12 cellular contexts compared by ENCODE assay signal in genomic region chr1:75765697-75766355, GRCh38. TPM values are rescaled to one million over a fixed set of nuclear protein-coding genes. Genes with fewer than 3 reads are reported as not detected.
DNase-seq lines count a peak whose midpoint lies in the region; ATAC-seq, FAIRE-seq and TF ChIP-seq lines count a peak whose summit lies in the region.
"Had no signal": no experiment of that assay in that cellular context is flagged by ENCODE, and none has a peak within 500 bp of the region (broad histone marks: within the 10 kb centered on the region; RNA-seq: fewer than 3 reads in every experiment).

No MANE protein-coding gene starts in this region.

- H3K4me2 ChIP-seq in endothelial cell of umbilical vein (ENCODE audit: insufficient read depth, low read length), result peak overlapping the region; percentile 87
- H3K4me2 ChIP-seq in osteoblast (ENCODE audit: insufficient read depth, low read length), result peak overlapping the region; percentile 63

- CTCF ChIA-PET in Panc1 (lab: Charles Lee) (interaction anchor here (0.7 kb wide), 1 partner anchor 615 kb away, joined by 5 read pairs; no protein-coding TSS in a partner anchor), endothelial cell of umbilical vein (lab: Charles Lee) (interaction anchor here (0.7 kb wide), 1 partner anchor 13 kb away, joined by 3 read pairs; no protein-coding TSS in a partner anchor)

- H4K20me1 ChIP-seq in endothelial cell of umbilical vein (replicated peaks; ENCODE audit: control insufficient read depth, extremely low read depth, insufficient read depth, low read length) (no peaks in the 10 kb centered on the region), osteoblast (ENCODE audit: insufficient read depth, low read length) (no peaks in the 10 kb centered on the region)

- H3K27ac ChIP-seq in Panc1 (ENCODE audit: low read length) (no peak overlapping the region), endothelial cell of umbilical vein (ENCODE audit: insufficient read depth, low read depth, low read length) (peak overlapping the region; percentile 86), osteoblast (ENCODE audit: low read depth, low read length) (peak overlapping the region; percentile 60), vagina (no peak overlapping the region)
- H3K27ac ChIP-seq: heart left ventricle had no signal

- no peak for TF ChIP-seq POLR2A in endothelial cell of umbilical vein (IDR thresholded peaks at IDR 0.05; ENCODE audit: low read depth, low read length)
- no peak for TF ChIP-seq POLR2A in vagina (IDR thresholded peaks at IDR 0.05)

- DNase-seq in COLO829 (ENCODE audit: low spot score) (peak; percentile 29), Panc1 (ENCODE audit: low read depth, low spot score) (peak; percentile 47), endothelial cell of umbilical vein (ENCODE audit: low read depth, low spot score) (peak; percentile 78), osteoblast (ENCODE audit: insufficient read length, low spot score, missing footprints) (peak; percentile 49), vagina (ENCODE audit: extremely low spot score in 2 of 2) (no peak), GM20000 (ENCODE audit: low spot score) (no peak), HuH-7 (ENCODE audit: low spot score) (no peak), GDM1 (lab: John Stamatoyannopoulos, UW) (no peak)
- DNase-seq: heart left ventricle, NCI-H2081, OCI-M1 had no signal

- in situ Hi-C loops in Panc1 (cut with HindIII; ENCODE audit: low pct_unique_long_range_greater_than_20kb, low sequenced_read_pairs), result no loop called here

- H3K79me2 ChIP-seq in endothelial cell of umbilical vein (ENCODE audit: control insufficient read depth, insufficient read depth, low read length), result no peaks in the 10 kb centered on the region
- no peaks in the 10 kb centered on the region for H3K79me2 ChIP-seq in osteoblast (ENCODE audit: insufficient read depth, low read length)

- H3K9me3 ChIP-seq in Panc1 (ENCODE audit: control insufficient read depth, insufficient read depth, low read depth, low read length) (no peaks in the 10 kb centered on the region), endothelial cell of umbilical vein (replicated peaks; ENCODE audit: control insufficient read depth, insufficient read depth, low read length) (no peaks in the 10 kb centered on the region), osteoblast (ENCODE audit: low read depth, low read length) (no peaks in the 10 kb centered on the region), vagina (no peaks in the 10 kb centered on the region)
- H3K9me3 ChIP-seq: heart left ventricle had no signal

- H3K4me1 ChIP-seq in Panc1 (ENCODE audit: control insufficient read depth, insufficient read depth, low read length), result no peaks in the 10 kb centered on the region
- peaks cover 14% of the 10 kb centered on the region for H3K4me1 ChIP-seq in endothelial cell of umbilical vein (ENCODE audit: control insufficient read depth, extremely low read depth, insufficient read depth, low read length)
- H3K4me1 ChIP-seq in osteoblast (ENCODE audit: insufficient read depth, low read length), result peaks cover 14% of the 10 kb centered on the region
- no peaks in the 10 kb centered on the region for H3K4me1 ChIP-seq in vagina
- H3K4me1 ChIP-seq: heart left ventricle had no signal

- peak; percentile 54 for FAIRE-seq in endothelial cell of umbilical vein (lab: Jason Lieb, UNC)

- no peak overlapping the region for H3K4me3 ChIP-seq in Panc1 (ENCODE audit: low read depth in 2 of 2, low read length in 2 of 2)
- peak overlapping the region in 1 of 3 experiments; percentile 27 for H3K4me3 ChIP-seq in endothelial cell of umbilical vein (replicated peaks in 1 of 3; ENCODE audit: insufficient read depth in 1 of 3, low read depth in 1 of 3, low read length in 3 of 3)
- peak overlapping the region; percentile 11 for H3K4me3 ChIP-seq in osteoblast (ENCODE audit: insufficient read depth, low read length)
- no peak overlapping the region for H3K4me3 ChIP-seq in vagina
- H3K4me3 ChIP-seq: heart left ventricle, skin epidermis had no signal

- BruUV-seq in Panc1 (replicated peaks; lab: Mats Ljungman, UMichigan) (no TSS peak), endothelial cell of umbilical vein (replicated peaks; lab: Mats Ljungman, UMichigan) (TSS peak; percentile 98)

- H2AFZ ChIP-seq in endothelial cell of umbilical vein (ENCODE audit: low read depth, low read length) (no peak overlapping the region), osteoblast (ENCODE audit: low read length) (peak overlapping the region; percentile 36)

- H3K27me3 ChIP-seq in Panc1 (ENCODE audit: control insufficient read depth, insufficient read depth, low read length), result no peaks in the 10 kb centered on the region
- no peaks in the 10 kb centered on the region for H3K27me3 ChIP-seq in endothelial cell of umbilical vein (ENCODE audit: control insufficient read depth in 2 of 2, insufficient read depth in 2 of 2, low read length in 2 of 2)
- no peaks in the 10 kb centered on the region for H3K27me3 ChIP-seq in osteoblast (ENCODE audit: insufficient read depth, low read length)
- no peaks in the 10 kb centered on the region for H3K27me3 ChIP-seq in vagina
- H3K27me3 ChIP-seq: heart left ventricle had no signal

- H3K36me3 ChIP-seq in Panc1 (ENCODE audit: control insufficient read depth, insufficient read depth, low read length) (no peaks in the 10 kb centered on the region), endothelial cell of umbilical vein (ENCODE audit: control insufficient read depth in 2 of 2, extremely low read depth in 1 of 2, insufficient read depth in 2 of 2, low read length in 2 of 2) (no peaks in the 10 kb centered on the region), osteoblast (ENCODE audit: insufficient read depth, low read length) (no peaks in the 10 kb centered on the region), vagina (no peaks in the 10 kb centered on the region)

- ATAC-seq in Panc1, result peak; percentile 70; the same call in 1 of the 2 replicates

- H3K9ac ChIP-seq in endothelial cell of umbilical vein (replicated peaks; ENCODE audit: extremely low read depth, insufficient read depth, low read length), result peak overlapping the region; percentile 34

- intact Hi-C loops in Panc1 (cut with micrococcal nuclease; ENCODE audit: unreplicated experiment) (no loop called here), endothelial cell of umbilical vein (cut with micrococcal nuclease) (loop anchor here (1.0 to 2.0 kb wide), 2 partner anchors 20 to 41 kb away; partner anchors contain the start of genes ACADM and RABGGTB), vagina (cut with DNase I) (no loop called here)

- no peak for TF ChIP-seq CTCF in Panc1 (IDR thresholded peaks at IDR 0.05)
- no peak for TF ChIP-seq CTCF in endothelial cell of umbilical vein (IDR thresholded peaks at IDR 0.05; ENCODE audit: extremely low read depth in 1 of 2, insufficient read depth in 1 of 2, low read depth in 1 of 2, low read length in 2 of 2)
- no peak for TF ChIP-seq CTCF in osteoblast (IDR thresholded peaks at IDR 0.05; ENCODE audit: extremely low read depth, low read depth, low read length)
- TF ChIP-seq CTCF in vagina (IDR thresholded peaks at IDR 0.05), result no peak
- TF ChIP-seq CTCF in GM20000 (IDR thresholded peaks at IDR 0.05; ENCODE audit: extremely low read depth, missing control alignments), result no peak

- dilution Hi-C loops in endothelial cell of umbilical vein (cut with MboI; ENCODE audit: extremely low pct_ligation_motif_present, low sequenced_read_pairs), result no loop called here

- POLR2A ChIA-PET in Panc1 (lab: Charles Lee), result no interaction called here
- POLR2A ChIA-PET in endothelial cell of umbilical vein (lab: Charles Lee), result interaction anchor here (0.6 to 1.2 kb wide), 2 partner anchors 20 to 96 kb away, joined by 3 to 4 read pairs; no protein-coding TSS in a partner anchor

- H3K9me1 ChIP-seq in endothelial cell of umbilical vein (replicated peaks; ENCODE audit: control insufficient read depth, extremely low read depth, insufficient read depth, low read length), result no peaks in the 10 kb centered on the region

RNA-seq across cellular contexts. Expression of gene RABGGTB, which starts 20.2 kb away (rescaled TPM):
- 77.9 TPM for total RNA-seq in Panc1 (2021; ENCODE audit: unreplicated experiment)
- 27.3 TPM for polyA plus RNA-seq in Panc1 (2012; ENCODE audit: insufficient read length)
- 103 and 114 TPM in 2 replicates for total RNA-seq in endothelial cell of umbilical vein
- 51.4 and 78.2 TPM in 2 replicates for polyA plus RNA-seq in endothelial cell of umbilical vein
- polyA plus RNA-seq in endothelial cell of umbilical vein (2011; cell fraction: cytosol; rRNA removed), result 55.7 and 56.9 TPM in 2 replicates
- polyA plus RNA-seq in endothelial cell of umbilical vein (2011; cell fraction: nucleus; rRNA removed), result 237 and 375 TPM in 2 replicates
- 125 and 132 TPM in 2 replicates for polyA plus RNA-seq in endothelial cell of umbilical vein (2012)
- polyA minus RNA-seq in endothelial cell of umbilical vein, result 97.6 and 132 TPM in 2 replicates
- 72.2 TPM for polyA minus RNA-seq in endothelial cell of umbilical vein (2011; cell fraction: cytosol; rRNA and poly(A)+ RNA removed)
- 180 and 255 TPM in 2 replicates for polyA minus RNA-seq in endothelial cell of umbilical vein (2011; cell fraction: nucleus; rRNA and poly(A)+ RNA removed)
- total RNA-seq in osteoblast, result 66.0 and 76.0 TPM in 2 replicates
- total RNA-seq in vagina, result 58.2 TPM

RNA-seq across cellular contexts. Expression of gene MSH4, which starts 30.9 kb away (rescaled TPM):
- total RNA-seq in Panc1 (2021; ENCODE audit: unreplicated experiment) (0.26 TPM), endothelial cell of umbilical vein (0.09 and 0.29 TPM in 2 replicates), osteoblast (under 0.01 and 0.29 TPM in 2 replicates), vagina (0.25 TPM)
- not detected for polyA plus RNA-seq in Panc1 (2012; ENCODE audit: insufficient read length)
- polyA plus RNA-seq in endothelial cell of umbilical vein, result 0.01 TPM in 1 of 2 replicates, not detected in the other
- 0.03 TPM in 1 of 2 replicates, not detected in the other for polyA plus RNA-seq in endothelial cell of umbilical vein (2011; cell fraction: cytosol; rRNA removed)
- polyA plus RNA-seq in endothelial cell of umbilical vein (2011; cell fraction: nucleus; rRNA removed), result 0.20 and 0.27 TPM in 2 replicates
- polyA plus RNA-seq in endothelial cell of umbilical vein (2012), result not detected in 2 replicates
- polyA minus RNA-seq in endothelial cell of umbilical vein, result 0.07 TPM in 1 of 2 replicates, not detected in the other
- not detected for polyA minus RNA-seq in endothelial cell of umbilical vein (2011; cell fraction: cytosol; rRNA and poly(A)+ RNA removed)
- polyA minus RNA-seq in endothelial cell of umbilical vein (2011; cell fraction: nucleus; rRNA and poly(A)+ RNA removed), result 0.53 and 0.58 TPM in 2 replicates

RNA-seq across cellular contexts. Expression of gene ACADM, which starts 41.3 kb away (rescaled TPM):
- 57.2 TPM for total RNA-seq in Panc1 (2021; ENCODE audit: unreplicated experiment)
- 60.2 TPM for polyA plus RNA-seq in Panc1 (2012; ENCODE audit: insufficient read length)
- 32.5 and 40.4 TPM in 2 replicates for total RNA-seq in endothelial cell of umbilical vein
- 6.1 and 10.8 TPM in 2 replicates for polyA plus RNA-seq in endothelial cell of umbilical vein
- 17.0 and 17.2 TPM in 2 replicates for polyA plus RNA-seq in endothelial cell of umbilical vein (2011; cell fraction: cytosol; rRNA removed)
- 19.8 and 26.5 TPM in 2 replicates for polyA plus RNA-seq in endothelial cell of umbilical vein (2011; cell fraction: nucleus; rRNA removed)
- polyA plus RNA-seq in endothelial cell of umbilical vein (2012), result 31.2 and 45.5 TPM in 2 replicates
- 15.6 and 21.9 TPM in 2 replicates for polyA minus RNA-seq in endothelial cell of umbilical vein
- polyA minus RNA-seq in endothelial cell of umbilical vein (2011; cell fraction: cytosol; rRNA and poly(A)+ RNA removed), result 9.0 TPM
- polyA minus RNA-seq in endothelial cell of umbilical vein (2011; cell fraction: nucleus; rRNA and poly(A)+ RNA removed), result 17.9 and 23.1 TPM in 2 replicates
- 28.9 and 33.7 TPM in 2 replicates for total RNA-seq in osteoblast
- 30.2 TPM for total RNA-seq in vagina

Comparison
In these comparisons a context has a peak if more than half of its experiments do, and no peak if none do; other contexts are left out.
1. DNase-seq: peak in COLO829 (single experiment), Panc1 (single experiment), endothelial cell of umbilical vein (single experiment) and osteoblast (single experiment); none in vagina (0 of 2), GM20000 (single experiment), HuH-7 (single experiment) and GDM1 (single experiment).
2. H3K27ac ChIP-seq: peak in endothelial cell of umbilical vein (single experiment) and osteoblast (single experiment); none in Panc1 (single experiment) and vagina (single experiment).